11 cellular contexts compared by ENCODE assay signal in the genomic region with DNA sequence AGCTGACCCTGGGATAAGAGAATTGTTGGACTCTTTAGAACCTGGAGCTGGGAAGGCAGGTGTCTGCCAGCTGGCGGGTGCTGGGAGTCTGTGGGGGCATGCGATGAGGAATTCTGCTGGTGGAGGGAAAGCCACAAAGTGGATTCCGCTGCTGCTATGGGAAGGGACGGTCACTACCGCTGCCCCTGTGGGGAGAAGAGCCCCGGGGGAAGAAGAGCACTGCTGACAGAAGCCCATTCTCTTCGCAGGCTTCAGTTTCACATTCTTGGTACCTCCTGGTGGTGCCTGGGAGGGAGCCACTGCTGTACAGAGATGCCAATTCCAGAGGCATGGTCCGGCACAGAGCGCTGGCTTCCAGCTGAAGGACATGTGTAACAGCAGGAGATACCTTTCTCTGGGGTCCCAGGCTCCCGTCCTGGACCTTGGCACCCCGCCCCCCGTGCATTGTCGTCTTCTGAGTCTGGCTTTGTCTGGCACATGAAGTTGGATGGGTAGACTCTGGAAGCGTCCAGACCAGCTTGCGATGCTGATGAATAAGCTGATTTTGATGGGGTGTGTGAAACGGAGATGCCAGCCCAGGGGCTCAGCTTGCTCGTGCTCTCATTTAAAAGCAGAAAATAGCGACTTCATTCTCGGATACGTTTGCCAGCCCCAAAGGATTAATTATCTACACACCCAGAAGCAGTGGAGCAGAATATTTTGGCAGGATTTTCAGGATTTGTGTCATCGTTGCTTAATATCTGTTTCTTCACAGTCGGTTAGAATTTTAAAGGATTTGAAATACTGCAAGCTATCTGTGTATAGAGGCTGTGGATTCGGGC. TPM values are rescaled to one million over a fixed set of nuclear protein-coding genes. Genes with fewer than 3 reads are reported as not detected.
DNase-seq lines count a peak whose midpoint lies in the region; TF ChIP-seq lines count a peak whose summit lies in the region.
"Had no signal": no experiment of that assay in that cellular context is flagged by ENCODE, and none has a peak within 500 bp of the region (broad histone marks: within the 10 kb centered on the region; RNA-seq: fewer than 3 reads in every experiment).

No MANE protein-coding gene starts in this region.

- no peaks in the 10 kb centered on the region for H3K27me3 ChIP-seq in layer of hippocampus (ENCODE audit: control insufficient read depth, insufficient read depth, low read length)

- TF ChIP-seq CTCF in HFFc6 (IDR thresholded peaks at IDR 0.05): no peak
- no peak for TF ChIP-seq CTCF in astrocyte of the cerebellum (IDR thresholded peaks at IDR 0.05; ENCODE audit: low read depth, low read length, missing control alignments)
- TF ChIP-seq CTCF in GM20000 (IDR thresholded peaks at IDR 0.05; ENCODE audit: extremely low read depth, missing control alignments): no peak

- H3K36me3 Mint-ChIP-seq in HFFc6 (ENCODE audit: low read depth): peaks cover 12% of the 10 kb centered on the region; the same call in 1 of the 2 replicates
- H3K36me3 Mint-ChIP-seq: memory B cell had no signal

- H3K27me3 Mint-ChIP-seq in HFFc6 (ENCODE audit: insufficient read depth): peaks cover 6% of the 10 kb centered on the region
- H3K27me3 Mint-ChIP-seq: memory B cell had no signal

- DNase-seq in HFFc6 (no peak), astrocyte of the cerebellum (ENCODE audit: low read depth) (peak; percentile 68), substantia nigra (lab: John Stamatoyannopoulos, UW) (peak in 21 of 49 donors; percentile 14 to 91 (median 42)), NCI-H2196 treated with DMSO at 0.1 percent for 48 hours (lab: John Stamatoyannopoulos, UW; ENCODE audit: unreplicated experiment) (no peak), GM20000 (ENCODE audit: low spot score) (no peak), HCEC 1CT (no peak), 8988T (no peak)
- DNase-seq: stimulated activated CD4-positive, alpha-beta T cell treated with anti-CD3 and anti-CD28 coated beads, Interleukin-4, amount 100 ng/mL, for 24 hours had no signal

- no peaks in the 10 kb centered on the region for H3K9me3 Mint-ChIP-seq in HFFc6
- H3K9me3 Mint-ChIP-seq: memory B cell had no signal

- in situ Hi-C loops in astrocyte of the cerebellum (cut with HindIII; ENCODE audit: low sequenced_read_pairs): no loop called here

- H3K27ac ChIP-seq in layer of hippocampus (ENCODE audit: low read depth, low read length) (peak overlapping the region; percentile 67), substantia nigra (ENCODE audit: low read depth, low read length, poor library complexity, severe bottlenecking) (peak overlapping the region; percentile 43)
- H3K27ac ChIP-seq: epithelial cell of prostate had no signal

- peak overlapping the region; percentile 48 for H3K27ac Mint-ChIP-seq in HFFc6
- H3K27ac Mint-ChIP-seq: memory B cell had no signal

- H3K4me1 Mint-ChIP-seq in HFFc6 (ENCODE audit: low read depth): peaks cover 53% of the 10 kb centered on the region

- H3K4me3 ChIP-seq in astrocyte of the cerebellum (ENCODE audit: low read depth, low read length): peak overlapping the region; percentile 2

- H3K4me3 Mint-ChIP-seq in HFFc6: no peak overlapping the region
- H3K4me3 Mint-ChIP-seq: memory B cell had no signal

RNA-seq across cellular contexts. Expression of a gene that starts 13.2 kb away (rescaled TPM):
- 100 to 1,000 TPM; 154 to 160 (median 157) TPM for total RNA-seq in HFFc6 (2021; fragmentation: NEBNext Ultra II Directional; extraction: Animal tissue kit (Norgen Biotek cat#: 25700))

RNA-seq across cellular contexts. Expression of a gene that starts 44.0 kb away (rescaled TPM):
- 10 to 100 TPM; 56.7 to 71.4 (median 66.9) TPM for total RNA-seq in HFFc6 (2021; fragmentation: NEBNext Ultra II Directional; extraction: Animal tissue kit (Norgen Biotek cat#: 25700))

RNA-seq across cellular contexts. Expression of a gene that starts 57.3 kb away (rescaled TPM):
- total RNA-seq in HFFc6 (2021; fragmentation: NEBNext Ultra II Directional; extraction: Animal tissue kit (Norgen Biotek cat#: 25700)): 10 to 100 TPM; 19.9 to 24.8 (median 23.0) TPM
